ENCODE assay signal across 5 cellular contexts in the genomic region with DNA sequence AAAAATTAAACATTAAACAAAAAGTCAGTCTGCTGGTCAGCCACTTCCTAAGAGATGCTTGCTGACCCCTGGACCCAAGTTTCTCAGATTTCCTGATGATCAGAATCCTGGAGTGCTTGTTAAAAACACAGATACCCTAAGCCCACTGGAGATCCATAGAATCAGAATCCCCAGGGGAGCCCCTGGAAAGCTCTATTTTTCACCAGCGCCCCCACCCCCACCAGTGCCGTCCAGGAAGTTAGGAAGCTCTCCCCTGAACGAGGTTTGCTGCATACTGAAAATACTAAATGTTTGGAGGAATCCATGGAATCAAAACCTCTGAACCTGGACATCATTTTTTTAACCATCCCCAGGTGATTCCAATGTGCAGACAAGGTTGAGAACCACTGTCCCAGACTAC.
"Had no signal": no experiment of that assay in that cellular context is flagged by ENCODE, and none has a peak within 500 bp of the region (broad histone marks: within the 10 kb centered on the region; RNA-seq: fewer than 3 reads in every experiment).

No MANE protein-coding gene starts in this region.

- H3K4me3 Mint-ChIP-seq: IgD-negative memory B cell had no signal

- H3K4me3 ChIP-seq: K562 had no signal

- DNase-seq: IMR-90, KBM-7 had no signal

- H3K36me3 Mint-ChIP-seq: IgD-negative memory B cell had no signal

- H3K9me3 Mint-ChIP-seq: IgD-negative memory B cell had no signal

- H3K27ac Mint-ChIP-seq: IgD-negative memory B cell had no signal

- H3K27ac ChIP-seq: HL-60 had no signal
